15 cellular contexts compared by ENCODE assay signal in the genomic region with DNA sequence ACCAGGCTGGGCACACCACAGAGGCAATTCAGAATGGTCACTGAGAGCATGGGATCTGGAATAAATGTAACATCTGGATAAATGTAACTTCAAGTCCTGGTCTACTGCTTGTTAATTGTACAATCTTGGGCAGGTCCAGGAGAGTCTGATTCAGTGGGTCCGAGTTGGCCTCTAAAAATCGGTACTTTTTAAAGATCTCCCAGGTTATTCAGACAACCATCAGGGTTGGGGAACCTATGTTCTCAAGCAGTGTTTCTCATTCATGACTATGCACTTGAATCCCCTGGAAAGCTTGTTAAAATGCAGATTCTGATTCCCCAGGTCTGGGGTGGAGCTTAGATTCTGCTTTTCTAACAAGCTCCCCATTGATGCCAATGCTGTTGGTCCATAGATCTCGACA.
"Had no signal": no experiment of that assay in that cellular context is flagged by ENCODE, and none has a peak within 500 bp of the region (broad histone marks: within the 10 kb centered on the region; RNA-seq: fewer than 3 reads in every experiment).

No MANE protein-coding gene starts in this region.

- H3K27me3 ChIP-seq: cardiac muscle cell, tibial artery, vagina had no signal

- FAIRE-seq: small intestine, TTC549 had no signal

- H3K4me3 Mint-ChIP-seq: activated B cell treated with CpG ODN at 0.5 μM for 24 hours; activated CD4-positive, alpha-beta T cell treated with anti-CD3 and anti-CD28 coated beads, Interleukin-2, amount 10 ng/mL, durations not matched to agents 24 days and 14 days had no signal

- H3K4me3 ChIP-seq: cardiac muscle cell, tibial artery, vagina had no signal

- H3K9me3 Mint-ChIP-seq: activated B cell treated with CpG ODN at 0.5 μM for 24 hours; activated CD4-positive, alpha-beta T cell treated with anti-CD3 and anti-CD28 coated beads, Interleukin-2, amount 10 ng/mL, durations not matched to agents 24 days and 14 days had no signal

- H3K27ac ChIP-seq: cardiac muscle cell, tibial artery, vagina had no signal

- H3K27ac Mint-ChIP-seq: activated B cell treated with CpG ODN at 0.5 μM for 24 hours; activated CD4-positive, alpha-beta T cell treated with anti-CD3 and anti-CD28 coated beads, Interleukin-2, amount 10 ng/mL, durations not matched to agents 24 days and 14 days had no signal

- H3K36me3 ChIP-seq: cardiac muscle cell had no signal

- H3K4me1 ChIP-seq: tibial artery, vagina had no signal

- H3K27me3 Mint-ChIP-seq: activated B cell treated with CpG ODN at 0.5 μM for 24 hours; activated CD4-positive, alpha-beta T cell treated with anti-CD3 and anti-CD28 coated beads, Interleukin-2, amount 10 ng/mL, durations not matched to agents 24 days and 14 days had no signal

- DNase-seq: activated B cell treated with CpG ODN at 0.5 μM for 24 hours; activated CD4-positive, alpha-beta T cell treated with anti-CD3 and anti-CD28 coated beads, Interleukin-2, amount 10 ng/mL, durations not matched to agents 24 days and 14 days; activated effector memory CD4-positive, alpha-beta T cell treated with anti-CD3 and anti-CD28 coated beads, Interleukin-2, amount 50 U/mL, for 16 hours; activated T-cell treated with anti-CD3 and anti-CD28 coated beads, Interleukin-2, amount 50 U/mL, for 1 hour; cortex of kidney; effector memory CD4-positive, alpha-beta T cell; hypothalamus; posterior cingulate gyrus; right cardiac atrium; small intestine; T-helper 2 cell; tibial artery had no signal

- ATAC-seq: right cardiac atrium had no signal

- H3K9me3 ChIP-seq: tibial artery, vagina had no signal
